Comparison of ENCODE assay signal across 22 cellular contexts in genomic region chr11:83823461-83824025, GRCh38.
"Had no signal": no experiment of that assay in that cellular context is flagged by ENCODE, and none has a peak within 500 bp of the region (broad histone marks: within the 10 kb centered on the region; RNA-seq: fewer than 3 reads in every experiment).

No MANE protein-coding gene starts in this region.

- H3K79me2 ChIP-seq: parathyroid adenoma had no signal

- H3K9me3 ChIP-seq: body of pancreas, thyroid gland had no signal

- H3K36me3 ChIP-seq: cardiac muscle cell, thyroid gland had no signal

- H3K27ac ChIP-seq: body of pancreas, cardiac muscle cell, foreskin keratinocyte, parathyroid adenoma, thyroid gland had no signal

- H3K4me3 ChIP-seq: body of pancreas, cardiac muscle cell, thyroid gland had no signal

- H3K9ac ChIP-seq: parathyroid adenoma had no signal

- H3K4me1 ChIP-seq: body of pancreas, foreskin keratinocyte, parathyroid adenoma, thyroid gland had no signal

- FAIRE-seq: endometrium had no signal

- ATAC-seq: body of pancreas, foreskin keratinocyte, left ventricle myocardium superior, right cardiac atrium had no signal

- H2AFZ ChIP-seq: parathyroid adenoma had no signal

- DNase-seq: activated CD4-positive, alpha-beta memory T cell treated with anti-CD3 and anti-CD28 coated beads for 36 hours; activated CD4-positive, alpha-beta T cell treated with anti-CD3 and anti-CD28 coated beads for 48 hours; activated naive CD4-positive, alpha-beta T cell treated with Interleukin-2 at 50 U/mL for 16 hours; activated naive CD8-positive, alpha-beta T cell treated with anti-CD3 and anti-CD28 coated beads, Interleukin-2, amount 10 ng/mL, durations not matched to agents 7 days and 5 days; activated T-cell treated with anti-CD3 and anti-CD28 coated beads, Interleukin-2, amount 50 U/mL, for 48 hours; amygdala; body of pancreas; effector CD4-positive, alpha-beta T cell; erythroblast; foreskin keratinocyte; glutamatergic neuron; hippocampal formation; left ventricle myocardium superior; mammary epithelial cell; nephron progenitor cell; right cardiac atrium; stimulated activated CD4-positive, alpha-beta T cell treated with anti-CD3 and anti-CD28 coated beads, Interleukin-12 subunit alpha, Interleukin-12 subunit beta, amount 100 ng/mL, for 4 hours; substantia nigra; thyroid gland had no signal

- H3K27me3 ChIP-seq: body of pancreas, cardiac muscle cell, foreskin keratinocyte, thyroid gland had no signal
